ENCODE assay signal across 19 cellular contexts in genomic region chr10:120982507-120982906, GRCh38.
DNase-seq lines count a peak whose midpoint lies in the region; TF ChIP-seq lines count a peak whose summit lies in the region.
"Had no signal": no experiment of that assay in that cellular context is flagged by ENCODE, and none has a peak within 500 bp of the region (broad histone marks: within the 10 kb centered on the region; RNA-seq: fewer than 3 reads in every experiment).

No MANE protein-coding gene starts in this region.

- H3K27me3 ChIP-seq in smooth muscle cell (ENCODE audit: low read depth) (no peaks in the 10 kb centered on the region), GM23248 (replicated peaks; ENCODE audit: insufficient read depth) (peaks cover 8% of the 10 kb centered on the region; the same call in 1 of the 2 replicates)
- H3K27me3 ChIP-seq: Peyer's patch had no signal

- no peak overlapping the region for H3K9ac ChIP-seq in smooth muscle cell (ENCODE audit: low read depth)
- no peak overlapping the region for H3K9ac ChIP-seq in GM23248

- H3K79me2 ChIP-seq in smooth muscle cell (ENCODE audit: low read depth) (no peaks in the 10 kb centered on the region), GM23248 (ENCODE audit: insufficient read depth) (no peaks in the 10 kb centered on the region)

- H3K4me3 ChIP-seq in smooth muscle cell (no peak overlapping the region), GM23248 (no peak overlapping the region)
- H3K4me3 ChIP-seq: HAP-1, K562, Peyer's patch had no signal

- in situ Hi-C loops in GM23248 (cut with MboI): no loop called here

- H3K36me3 ChIP-seq in smooth muscle cell (ENCODE audit: low read depth): no peaks in the 10 kb centered on the region
- H3K36me3 ChIP-seq in GM23248 (ENCODE audit: low read depth): no peaks in the 10 kb centered on the region
- H3K36me3 ChIP-seq: HAP-1, Peyer's patch had no signal

- no peak overlapping the region for H2AFZ ChIP-seq in smooth muscle cell (ENCODE audit: low read depth)
- H2AFZ ChIP-seq in GM23248: no peak overlapping the region

- H3F3A ChIP-seq in smooth muscle cell (ENCODE audit: low read depth): peaks cover 23% of the 10 kb centered on the region
- no peaks in the 10 kb centered on the region for H3F3A ChIP-seq in GM23248 (ENCODE audit: insufficient read depth)

- H3K9me3 ChIP-seq in smooth muscle cell (replicated peaks; ENCODE audit: low read depth): no peaks in the 10 kb centered on the region
- no peaks in the 10 kb centered on the region for H3K9me3 ChIP-seq in GM23248 (ENCODE audit: low read depth)
- H3K9me3 ChIP-seq: HAP-1, Peyer's patch had no signal

- TF ChIP-seq CTCF in smooth muscle cell (IDR thresholded peaks at IDR 0.05; ENCODE audit: borderline replicate concordance, insufficient read depth, poor library complexity, severe bottlenecking): no peak

- H4K20me1 ChIP-seq in smooth muscle cell (ENCODE audit: low read depth) (no peaks in the 10 kb centered on the region), GM23248 (ENCODE audit: insufficient read depth) (no peaks in the 10 kb centered on the region)

- peak overlapping the region; percentile 64 for H3K4me2 ChIP-seq in smooth muscle cell
- H3K4me2 ChIP-seq in GM23248 (ENCODE audit: unreplicated experiment): no peak overlapping the region

- no peak overlapping the region for H3K27ac ChIP-seq in smooth muscle cell (ENCODE audit: low read depth)
- H3K27ac ChIP-seq in GM23248: no peak overlapping the region
- H3K27ac ChIP-seq: 22Rv1, HL-60, Peyer's patch had no signal

- DNase-seq in NCI-H510A treated with DMSO at 0.1 percent for 48 hours (lab: John Stamatoyannopoulos, UW): peak; percentile 7
- DNase-seq in NCI-H510A (lab: John Stamatoyannopoulos, UW): no peak
- peak; percentile 3 for DNase-seq in NCI-H69 (lab: John Stamatoyannopoulos, UW)
- DNase-seq in islet precursor cell: peak; percentile 50
- DNase-seq in smooth muscle cell (lab: John Stamatoyannopoulos, UW; ENCODE audit: unreplicated experiment): no peak
- no peak for DNase-seq in DMS153 treated with DMSO at 0.1 percent for 48 hours (lab: John Stamatoyannopoulos, UW; ENCODE audit: unreplicated experiment)
- DNase-seq in GDM1 (lab: John Stamatoyannopoulos, UW): no peak
- no peak for DNase-seq in GM23248
- DNase-seq: CD8-positive, alpha-beta T cell; NCI-H1048; NCI-H146; NCI-H2081 treated with DMSO at 0.1 percent for 48 hours; NCI-H774; Peyer's patch; SHP77 had no signal

- WGBS in smooth muscle cell (ENCODE audit: low lambda C conversion rate): 77% methylated on average over 3 of the region's 3 CpGs
- WGBS in GM23248 (ENCODE audit: low coverage in 1 of 2, low lambda C conversion rate in 2 of 2, missing lambda C conversion rate in 2 of 2), 2 experiments: 28 to 39% methylated on average over 3 of the region's 3 CpGs

- H3K4me1 ChIP-seq in smooth muscle cell (ENCODE audit: low read depth) (peaks cover 35% of the 10 kb centered on the region), GM23248 (ENCODE audit: insufficient read depth) (no peaks in the 10 kb centered on the region)

- no peaks in the 10 kb centered on the region for H3K9me2 ChIP-seq in GM23248 (ENCODE audit: insufficient read depth)

Comparison
In these comparisons a context has a peak if more than half of its experiments do, and no peak if none do; other contexts are left out.
1. DNase-seq: peak in NCI-H510A treated with DMSO at 0.1 percent for 48 hours (single experiment), NCI-H69 (single experiment) and islet precursor cell (single experiment); none in NCI-H510A (single experiment), smooth muscle cell (single experiment), DMS153 treated with DMSO at 0.1 percent for 48 hours (single experiment), GDM1 (single experiment) and GM23248 (single experiment).